In the genomic region with DNA sequence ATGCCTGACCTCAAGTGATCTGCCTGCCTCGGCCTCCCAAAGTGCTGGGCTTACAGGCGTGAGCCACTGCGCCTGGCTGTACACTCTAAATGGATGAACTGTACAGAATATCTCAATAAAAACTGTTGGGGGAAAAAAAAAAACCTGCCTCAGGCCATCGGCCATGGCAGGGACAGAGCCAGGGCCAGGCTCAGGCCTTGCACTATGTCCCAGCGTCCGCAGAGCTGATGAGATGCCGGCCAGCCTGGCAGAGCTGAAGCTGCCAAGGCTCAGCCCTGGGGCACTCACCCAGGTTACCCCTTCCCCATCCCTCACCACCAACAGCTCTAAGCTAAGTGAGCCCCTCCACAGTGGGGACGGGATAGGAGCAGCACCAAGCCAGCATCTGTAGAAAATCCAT, we compare ENCODE assay signal across 19 cellular contexts. TPM values are rescaled to one million over a fixed set of nuclear protein-coding genes. Genes with fewer than 3 reads are reported as not detected.
A peak's percentile ranks its signal among the peaks of the same experiment; 100 is the strongest.
DNase-seq lines count a peak whose midpoint lies in the region; ATAC-seq, FAIRE-seq and TF ChIP-seq lines count a peak whose summit lies in the region.
"Had no signal": no experiment of that assay in that cellular context is flagged by ENCODE, and none has a peak within 500 bp of the region (broad histone marks: within the 10 kb centered on the region; RNA-seq: fewer than 3 reads in every experiment).

No MANE protein-coding gene starts in this region.

- H3K36me3 ChIP-seq in OCI-LY1 (ENCODE audit: insufficient read depth, low read length) (peaks cover 73% of the 10 kb centered on the region; the same call in 1 of the 2 replicates), K562 (ENCODE audit: control insufficient read depth, insufficient read depth, low read length) (peaks cover 86% of the 10 kb centered on the region)

- peaks cover 12% of the 10 kb centered on the region for H3K9me1 ChIP-seq in K562 (ENCODE audit: control insufficient read depth, insufficient read depth, low read length)

- H3K4me3 ChIP-seq in OCI-LY1 (ENCODE audit: low read depth, low read length, poor library complexity, severe bottlenecking) (peak overlapping the region; percentile 94), K562 (no peak overlapping the region)

- H3K4me1 Mint-ChIP-seq in activated T-cell treated with anti-CD3 and anti-CD28 coated beads, Interleukin-2, amount 50 U/mL, for 4 hours (ENCODE audit: low read depth), result peaks cover 85% of the 10 kb centered on the region
- peaks cover 91% of the 10 kb centered on the region for H3K4me1 Mint-ChIP-seq in stimulated activated memory B cell treated with anti-CD40 and anti-IgM and Interleukin-4, amounts not matched to agents 10 μg/mL and 1 μg/mL and 100 μg/mL, for 72 hours
- peaks cover 45% of the 10 kb centered on the region for H3K4me1 Mint-ChIP-seq in MCF 10A (ENCODE audit: insufficient read depth, unreplicated experiment)

- no peaks in the 10 kb centered on the region for H3K9me2 ChIP-seq in OCI-LY1 (ENCODE audit: low read depth, low read length)

- CTCF ChIA-PET in K562 (lab: Yijun Ruan, JAX; ENCODE audit: low intra/inter-chr PET ratio), result no interaction called here
- CTCF ChIA-PET in MCF 10A (lab: Yijun Ruan, JAX), result interaction anchor here (0.6 kb wide), 1 partner anchor 248 kb away, joined by 3 read pairs; no protein-coding TSS in a partner anchor

- FAIRE-seq in K562 (lab: Jason Lieb, UNC), result no peak
- FAIRE-seq: D721Med, endometrium, H54 had no signal

- H3K9ac ChIP-seq in OCI-LY1 (ENCODE audit: low read length), result peak overlapping the region; percentile 95
- peak overlapping the region in 1 of 2 experiments; percentile 38; a peak in 1 of 4 replicates for H3K9ac ChIP-seq in K562 (ENCODE audit: insufficient read depth in 1 of 2, low read depth in 2 of 2, low read length in 2 of 2)

- peaks cover 92% of the 10 kb centered on the region for H3K79me2 ChIP-seq in OCI-LY1 (ENCODE audit: insufficient read depth, low read length)
- H3K79me2 ChIP-seq in K562 (ENCODE audit: control insufficient read depth, insufficient read depth, low read length), result peaks cover 100% of the 10 kb centered on the region

- H2AFZ ChIP-seq in OCI-LY1 (ENCODE audit: low read length), result no peak overlapping the region
- H2AFZ ChIP-seq in K562 (ENCODE audit: low read depth, low read length), result no peak overlapping the region

- no peak for ATAC-seq in activated T-cell treated with anti-CD3 and anti-CD28 coated beads, Interleukin-2, amount 50 U/mL, for 4 hours
- ATAC-seq in K562 (no peak), GM21360 (IDR thresholded peaks at IDR 0.05; ENCODE audit: unreplicated experiment) (no peak)
- no peak for ATAC-seq in stimulated activated memory B cell treated with anti-CD40 and anti-IgM and Interleukin-4, amounts not matched to agents 10 μg/mL and 1 μg/mL and 100 μg/mL, for 72 hours
- ATAC-seq: SK-N-SH treated with all-trans-retinoic acid at 6 μM for 48 hours had no signal

- no peak for TF ChIP-seq EP300 in K562 (IDR thresholded peaks at IDR 0.05; ENCODE audit: low read length)

- TF ChIP-seq CTCF in OCI-LY1 (IDR thresholded peaks at IDR 0.05; ENCODE audit: low read length) (no peak), K562 (IDR thresholded peaks at IDR 0.05 in 2 of 3, conservative IDR thresholded peaks at IDR 0.05 in 1 of 3; ENCODE audit: insufficient read depth in 2 of 3, low read depth in 1 of 3, low read length in 3 of 3) (no peak), MCF 10A (IDR thresholded peaks at IDR 0.05; ENCODE audit: unreplicated experiment) (no peak)

- H3K27me3 ChIP-seq in OCI-LY1 (ENCODE audit: insufficient read depth, low read length), result no peaks in the 10 kb centered on the region
- no peaks in the 10 kb centered on the region for H3K27me3 ChIP-seq in K562 (ENCODE audit: control insufficient read depth in 2 of 2, insufficient read depth in 2 of 2, low read length in 2 of 2)

- H3K27ac ChIP-seq in OCI-LY1 (ENCODE audit: low read depth, low read length, poor library complexity, severe bottlenecking) (peak overlapping the region; percentile 100), K562 (ENCODE audit: extremely low read depth, low read depth, low read length) (no peak overlapping the region)

- POLR2A ChIA-PET in K562 (lab: Yijun Ruan, JAX) (interaction anchor here (1.0 kb wide), 2 partner anchors 11 to 13 kb away, joined by 3 read pairs; no protein-coding TSS in a partner anchor), MCF 10A (lab: Yijun Ruan, JAX) (no interaction called here)

- H3K9me3 ChIP-seq in OCI-LY1 (ENCODE audit: low read length), result no peaks in the 10 kb centered on the region
- no peaks in the 10 kb centered on the region for H3K9me3 ChIP-seq in K562 (replicated peaks; ENCODE audit: control insufficient read depth, insufficient read depth, low read depth, low read length)

- no TSS peak for BruUV-seq in K562 (replicated peaks; lab: Mats Ljungman, UMichigan)
- no TSS peak for BruUV-seq in MCF 10A (replicated peaks; lab: Mats Ljungman, UMichigan)

- WGBS in K562 (ENCODE audit: insufficient coverage, low coverage, missing lambda C conversion rate), result 92% methylated on average over 8 of the region's 8 CpGs

- TF ChIP-seq RAD21 in K562 (CRISPR knock-in tag; conservative IDR thresholded peaks at IDR 0.05 in 1 of 2, IDR thresholded peaks at IDR 0.05 in 1 of 2), result no peak

- intact Hi-C loops in K562 (cut with micrococcal nuclease), result no loop called here
- intact Hi-C loops in MCF 10A (cut with micrococcal nuclease), result no loop called here

- no peaks in the 10 kb centered on the region for H4K20me1 ChIP-seq in OCI-LY1 (ENCODE audit: insufficient read depth, low read length)
- peaks cover 77% of the 10 kb centered on the region for H4K20me1 ChIP-seq in K562 (replicated peaks; ENCODE audit: control insufficient read depth, insufficient read depth, low read length)

- H3K27ac Mint-ChIP-seq in stimulated activated memory B cell treated with anti-CD40 and anti-IgM and Interleukin-4, amounts not matched to agents 10 μg/mL and 1 μg/mL and 100 μg/mL, for 72 hours, result peak overlapping the region; percentile 97
- no peak overlapping the region for H3K27ac Mint-ChIP-seq in MCF 10A (ENCODE audit: low read depth, unreplicated experiment)

- DNase-seq in activated T-cell treated with anti-CD3 and anti-CD28 coated beads, Interleukin-2, amount 50 U/mL, for 4 hours, result no peak
- no peak for DNase-seq in activated T-cell treated with anti-CD3 and anti-CD28 coated beads, Interleukin-2, amount 50 U/mL, for 1 hour
- no peak for DNase-seq in K562 (ENCODE audit: extremely low read depth in 1 of 4, low spot score in 3 of 4)
- DNase-seq in mucosa of gallbladder (ENCODE audit: low spot score), result no peak
- DNase-seq in MCF 10A (ENCODE audit: unreplicated experiment), result no peak
- DNase-seq: ACHN; activated CD4-positive, CD25-positive, alpha-beta regulatory T cell treated with anti-CD3 and anti-CD28 coated beads, Interleukin-2, amount 50 U/mL, for 72 hours; activated gamma-delta T cell; foreskin melanocyte; NCI-H226; occipital lobe; OCI-M1 had no signal

- no peak for TF ChIP-seq POLR2A in K562 (conservative IDR thresholded peaks at IDR 0.05)

- H3K4me3 Mint-ChIP-seq in activated T-cell treated with anti-CD3 and anti-CD28 coated beads, Interleukin-2, amount 50 U/mL, for 4 hours, result peak overlapping the region; percentile 97
- H3K4me3 Mint-ChIP-seq in stimulated activated memory B cell treated with anti-CD40 and anti-IgM and Interleukin-4, amounts not matched to agents 10 μg/mL and 1 μg/mL and 100 μg/mL, for 72 hours, result peak overlapping the region; percentile 99
- H3K4me3 Mint-ChIP-seq in MCF 10A (ENCODE audit: unreplicated experiment), result no peak overlapping the region

- in situ Hi-C loops in K562 (cut with MboI), result no loop called here

- H3K9me3 Mint-ChIP-seq in activated T-cell treated with anti-CD3 and anti-CD28 coated beads, Interleukin-2, amount 50 U/mL, for 4 hours, result no peaks in the 10 kb centered on the region
- no peaks in the 10 kb centered on the region for H3K9me3 Mint-ChIP-seq in stimulated activated memory B cell treated with anti-CD40 and anti-IgM and Interleukin-4, amounts not matched to agents 10 μg/mL and 1 μg/mL and 100 μg/mL, for 72 hours
- no peaks in the 10 kb centered on the region for H3K9me3 Mint-ChIP-seq in MCF 10A (ENCODE audit: unreplicated experiment)

- H3K4me1 ChIP-seq in OCI-LY1 (ENCODE audit: insufficient read depth, low read length, severe bottlenecking), result peaks cover 69% of the 10 kb centered on the region
- H3K4me1 ChIP-seq in K562 (replicated peaks in 1 of 2; ENCODE audit: control insufficient read depth in 2 of 2, insufficient read depth in 2 of 2, low read length in 2 of 2), result peaks cover 30 to 52% of the 10 kb centered on the region in 2 experiments; a peak in 4 of 5 replicates

- peaks cover 16% of the 10 kb centered on the region for H3K36me3 Mint-ChIP-seq in activated T-cell treated with anti-CD3 and anti-CD28 coated beads, Interleukin-2, amount 50 U/mL, for 4 hours (ENCODE audit: insufficient read depth)
- H3K36me3 Mint-ChIP-seq in stimulated activated memory B cell treated with anti-CD40 and anti-IgM and Interleukin-4, amounts not matched to agents 10 μg/mL and 1 μg/mL and 100 μg/mL, for 72 hours, result peaks cover 25% of the 10 kb centered on the region
- H3K36me3 Mint-ChIP-seq in MCF 10A (ENCODE audit: insufficient read depth, unreplicated experiment), result peaks cover 14% of the 10 kb centered on the region

- H3K27me3 Mint-ChIP-seq in activated T-cell treated with anti-CD3 and anti-CD28 coated beads, Interleukin-2, amount 50 U/mL, for 4 hours (ENCODE audit: low read depth), result no peaks in the 10 kb centered on the region
- H3K27me3 Mint-ChIP-seq in stimulated activated memory B cell treated with anti-CD40 and anti-IgM and Interleukin-4, amounts not matched to agents 10 μg/mL and 1 μg/mL and 100 μg/mL, for 72 hours, result no peaks in the 10 kb centered on the region
- H3K27me3 Mint-ChIP-seq in MCF 10A (ENCODE audit: insufficient read depth, unreplicated experiment), result no peaks in the 10 kb centered on the region

- H3K4me2 ChIP-seq in OCI-LY1 (ENCODE audit: low read length) (peak overlapping the region; percentile 96), K562 (ENCODE audit: insufficient read depth, low read length) (no peak overlapping the region)

- peaks cover 7% of the 10 kb centered on the region; the same call in 1 of the 2 replicates for H3F3A ChIP-seq in OCI-LY1 (ENCODE audit: insufficient read depth, low read length)

RNA-seq across cellular contexts. Expression of a gene that starts 6.1 kb away (rescaled TPM):
- total RNA-seq in activated T-cell treated with anti-CD3 and anti-CD28 coated beads, Interleukin-2, amount 50 U/mL, for 4 hours, result 100 to 1,000 TPM; 256 to 326 (median 285) TPM
- 138 and 331 TPM in 2 replicates for total RNA-seq in K562 (2011; cell fraction: chromatin; rRNA removed; ENCODE audit: low replicate concordance)
- 170 and 181 TPM in 2 replicates for total RNA-seq in K562 (2011; cell fraction: nucleolus; rRNA removed)
- 119 and 126 TPM in 2 replicates for total RNA-seq in K562 (2011; cell fraction: nucleoplasm; rRNA removed)
- total RNA-seq in K562 (2014; rRNA removed) (58.3 and 78.9 TPM in 2 replicates), K562 (2014; rRNA removed; fragmentation: Illumina TruSeq; extraction: Trizol) (25.5 and 28.1 TPM in 2 replicates), K562 (2015; rRNA removed; fragmentation: Illumina TruSeq; extraction: Trizol) (37.2 and 39.6 TPM in 2 replicates), K562 (2021) (115 and 135 TPM in 2 replicates), mucosa of gallbladder (108 TPM), MCF 10A (2022) (70.6 and 78.9 TPM in 2 replicates)
- polyA plus RNA-seq in K562 (2011; rRNA removed) (37.0 and 59.5 TPM in 2 replicates), K562 (2014; fragmentation: Illumina TruSeq; extraction: Trizol) (42.6 and 75.6 TPM in 2 replicates), K562 (2014; fragmentation: Nextera tagmentation; extraction: Ambion mirVana) (under 1 TPM; 0.48 to 0.89 TPM), K562 (2014; rRNA removed) (72.9 and 82.6 TPM in 2 replicates)
- polyA plus RNA-seq in K562 (2011; cell fraction: cytosol; rRNA removed), result 51.6 and 73.6 TPM in 2 replicates
- polyA plus RNA-seq in K562 (2011; cell fraction: nucleus; rRNA removed), result 101 and 109 TPM in 2 replicates
- 69.7 and 88.1 TPM in 2 replicates for polyA plus RNA-seq in K562 (2012)
- polyA minus RNA-seq in K562 (2011; rRNA and poly(A)+ RNA removed), result 47.1 and 60.9 TPM in 2 replicates
- polyA minus RNA-seq in K562 (2011; cell fraction: cytosol; rRNA and poly(A)+ RNA removed), result 68.7 and 77.1 TPM in 2 replicates
- polyA minus RNA-seq in K562 (2011; cell fraction: nucleus; rRNA and poly(A)+ RNA removed), result 31.9 and 52.0 TPM in 2 replicates

RNA-seq across cellular contexts. Expression of a gene that starts 24.2 kb away (rescaled TPM):
- 1 to 10 TPM; 5.8 to 6.9 (median 6.2) TPM for total RNA-seq in activated T-cell treated with anti-CD3 and anti-CD28 coated beads, Interleukin-2, amount 50 U/mL, for 4 hours
- 8.0 and 35.1 TPM in 2 replicates for total RNA-seq in K562 (2011; cell fraction: chromatin; rRNA removed; ENCODE audit: low replicate concordance)
- total RNA-seq in K562 (2011; cell fraction: nucleolus; rRNA removed), result 26.1 and 32.9 TPM in 2 replicates
- 13.7 and 16.3 TPM in 2 replicates for total RNA-seq in K562 (2011; cell fraction: nucleoplasm; rRNA removed)
- total RNA-seq in K562 (2014; rRNA removed), result 3.9 and 4.6 TPM in 2 replicates
- total RNA-seq in K562 (2014; rRNA removed; fragmentation: Illumina TruSeq; extraction: Trizol), result 0.19 and 0.55 TPM in 2 replicates
- total RNA-seq in K562 (2015; rRNA removed; fragmentation: Illumina TruSeq; extraction: Trizol), result 2.1 TPM in 2 replicates
- 5.7 and 6.3 TPM in 2 replicates for total RNA-seq in K562 (2021)
- 1.3 and 3.2 TPM in 2 replicates for polyA plus RNA-seq in K562 (2011; rRNA removed)
- polyA plus RNA-seq in K562 (2011; cell fraction: cytosol; rRNA removed), result 2.8 and 7.3 TPM in 2 replicates
- polyA plus RNA-seq in K562 (2011; cell fraction: nucleus; rRNA removed), result 23.8 and 45.7 TPM in 2 replicates
- 5.1 and 12.3 TPM in 2 replicates for polyA plus RNA-seq in K562 (2012)
- polyA plus RNA-seq in K562 (2014; fragmentation: Illumina TruSeq; extraction: Trizol), result 2.2 and 5.1 TPM in 2 replicates
- polyA plus RNA-seq in K562 (2014; fragmentation: Nextera tagmentation; extraction: Ambion mirVana), result under 1 TPM; 0.28 to 0.41 TPM
- polyA plus RNA-seq in K562 (2014; rRNA removed), result 6.2 and 7.9 TPM in 2 replicates
- polyA minus RNA-seq in K562 (2011; rRNA and poly(A)+ RNA removed), result 0.81 and 1.5 TPM in 2 replicates
- 1.2 TPM in 1 of 2 replicates, not detected in the other for polyA minus RNA-seq in K562 (2011; cell fraction: cytosol; rRNA and poly(A)+ RNA removed)
- polyA minus RNA-seq in K562 (2011; cell fraction: nucleus; rRNA and poly(A)+ RNA removed), result 4.4 and 5.9 TPM in 2 replicates
- total RNA-seq in mucosa of gallbladder, result 193 TPM
- total RNA-seq in MCF 10A (2022), result 4.2 and 4.7 TPM in 2 replicates

RNA-seq across cellular contexts. Expression of a gene that starts 27.1 kb away (rescaled TPM):
- total RNA-seq in activated T-cell treated with anti-CD3 and anti-CD28 coated beads, Interleukin-2, amount 50 U/mL, for 4 hours, result 100 to 1,000 TPM; 113 to 139 (median 121) TPM
- 1.8 and 7.4 TPM in 2 replicates for total RNA-seq in K562 (2011; cell fraction: chromatin; rRNA removed; ENCODE audit: low replicate concordance)
- 14.1 and 16.0 TPM in 2 replicates for total RNA-seq in K562 (2011; cell fraction: nucleolus; rRNA removed)
- 5.8 and 8.5 TPM in 2 replicates for total RNA-seq in K562 (2011; cell fraction: nucleoplasm; rRNA removed)
- 54.6 and 63.3 TPM in 2 replicates for total RNA-seq in K562 (2014; rRNA removed)
- total RNA-seq in K562 (2014; rRNA removed; fragmentation: Illumina TruSeq; extraction: Trizol), result 12.3 and 13.9 TPM in 2 replicates
- 38.7 and 41.3 TPM in 2 replicates for total RNA-seq in K562 (2015; rRNA removed; fragmentation: Illumina TruSeq; extraction: Trizol)
- total RNA-seq in K562 (2021), result 81.3 and 85.8 TPM in 2 replicates
- polyA plus RNA-seq in K562 (2011; rRNA removed), result 20.6 and 30.4 TPM in 2 replicates
- polyA plus RNA-seq in K562 (2011; cell fraction: cytosol; rRNA removed), result 38.3 and 103 TPM in 2 replicates
- 17.4 and 24.9 TPM in 2 replicates for polyA plus RNA-seq in K562 (2011; cell fraction: nucleus; rRNA removed)
- polyA plus RNA-seq in K562 (2012), result 67.2 and 80.0 TPM in 2 replicates
- polyA plus RNA-seq in K562 (2014; fragmentation: Illumina TruSeq; extraction: Trizol), result 21.8 and 37.7 TPM in 2 replicates
- polyA plus RNA-seq in K562 (2014; fragmentation: Nextera tagmentation; extraction: Ambion mirVana), result 1 to 10 TPM in 1 of 2 experiments, under 1 TPM in 1; 0.83 to 1.5 TPM
- 59.0 and 62.3 TPM in 2 replicates for polyA plus RNA-seq in K562 (2014; rRNA removed)
- polyA minus RNA-seq in K562 (2011; rRNA and poly(A)+ RNA removed), result 5.2 and 9.1 TPM in 2 replicates
- polyA minus RNA-seq in K562 (2011; cell fraction: cytosol; rRNA and poly(A)+ RNA removed), result 23.1 and 31.8 TPM in 2 replicates
- 6.2 and 6.8 TPM in 2 replicates for polyA minus RNA-seq in K562 (2011; cell fraction: nucleus; rRNA and poly(A)+ RNA removed)
- total RNA-seq in mucosa of gallbladder, result 28.8 TPM
- 49.2 and 53.1 TPM in 2 replicates for total RNA-seq in MCF 10A (2022)

RNA-seq across cellular contexts. Expression of a gene that starts 31.0 kb away (rescaled TPM):
- 1 to 10 TPM; 4.0 to 6.5 (median 5.0) TPM for total RNA-seq in activated T-cell treated with anti-CD3 and anti-CD28 coated beads, Interleukin-2, amount 50 U/mL, for 4 hours
- 28.5 and 48.4 TPM in 2 replicates for total RNA-seq in K562 (2011; cell fraction: chromatin; rRNA removed; ENCODE audit: low replicate concordance)
- 21.7 and 25.3 TPM in 2 replicates for total RNA-seq in K562 (2011; cell fraction: nucleolus; rRNA removed)
- 13.4 and 18.0 TPM in 2 replicates for total RNA-seq in K562 (2011; cell fraction: nucleoplasm; rRNA removed)
- 3.8 and 5.0 TPM in 2 replicates for total RNA-seq in K562 (2014; rRNA removed)
- 1.6 and 1.7 TPM in 2 replicates for total RNA-seq in K562 (2014; rRNA removed; fragmentation: Illumina TruSeq; extraction: Trizol)
- total RNA-seq in K562 (2015; rRNA removed; fragmentation: Illumina TruSeq; extraction: Trizol), result 1.3 and 1.7 TPM in 2 replicates
- 5.6 and 8.1 TPM in 2 replicates for total RNA-seq in K562 (2021)
- polyA plus RNA-seq in K562 (2011; rRNA removed), result 3.5 and 3.6 TPM in 2 replicates
- polyA plus RNA-seq in K562 (2011; cell fraction: cytosol; rRNA removed), result 4.7 and 5.3 TPM in 2 replicates
- polyA plus RNA-seq in K562 (2011; cell fraction: nucleus; rRNA removed), result 46.8 and 66.1 TPM in 2 replicates
- 4.6 and 18.4 TPM in 2 replicates for polyA plus RNA-seq in K562 (2012)
- 4.3 and 4.5 TPM in 2 replicates for polyA plus RNA-seq in K562 (2014; fragmentation: Illumina TruSeq; extraction: Trizol)
- polyA plus RNA-seq in K562 (2014; fragmentation: Nextera tagmentation; extraction: Ambion mirVana), result not detected
- 9.3 and 9.8 TPM in 2 replicates for polyA plus RNA-seq in K562 (2014; rRNA removed)
- polyA minus RNA-seq in K562 (2011; rRNA and poly(A)+ RNA removed), result 1.7 and 2.2 TPM in 2 replicates
- polyA minus RNA-seq in K562 (2011; cell fraction: cytosol; rRNA and poly(A)+ RNA removed), result 1.1 and 2.1 TPM in 2 replicates
- 7.0 and 11.6 TPM in 2 replicates for polyA minus RNA-seq in K562 (2011; cell fraction: nucleus; rRNA and poly(A)+ RNA removed)
- 5.2 TPM for total RNA-seq in mucosa of gallbladder
- 3.8 and 5.1 TPM in 2 replicates for total RNA-seq in MCF 10A (2022)

RNA-seq across cellular contexts. Expression of a gene that starts 43.5 kb away (rescaled TPM):
- under 1 TPM; 0.11 to 0.38 (median 0.11) TPM for total RNA-seq in activated T-cell treated with anti-CD3 and anti-CD28 coated beads, Interleukin-2, amount 50 U/mL, for 4 hours
- total RNA-seq in K562 (2011; cell fraction: chromatin; rRNA removed; ENCODE audit: low replicate concordance), result 57.9 and 171 TPM in 2 replicates
- total RNA-seq in K562 (2011; cell fraction: nucleolus; rRNA removed), result 67.1 and 78.4 TPM in 2 replicates
- total RNA-seq in K562 (2011; cell fraction: nucleoplasm; rRNA removed), result 53.0 and 59.6 TPM in 2 replicates
- total RNA-seq in K562 (2014; rRNA removed), result 24.0 and 36.5 TPM in 2 replicates
- 14.7 and 17.6 TPM in 2 replicates for total RNA-seq in K562 (2014; rRNA removed; fragmentation: Illumina TruSeq; extraction: Trizol)
- 18.6 and 19.0 TPM in 2 replicates for total RNA-seq in K562 (2015; rRNA removed; fragmentation: Illumina TruSeq; extraction: Trizol)
- 25.5 and 26.4 TPM in 2 replicates for total RNA-seq in K562 (2021)
- polyA plus RNA-seq in K562 (2011; rRNA removed), result 33.6 and 34.3 TPM in 2 replicates
- polyA plus RNA-seq in K562 (2011; cell fraction: cytosol; rRNA removed), result 31.6 and 38.9 TPM in 2 replicates
- polyA plus RNA-seq in K562 (2011; cell fraction: nucleus; rRNA removed), result 66.1 and 111 TPM in 2 replicates
- 19.2 and 61.5 TPM in 2 replicates for polyA plus RNA-seq in K562 (2012)
- 31.2 and 33.2 TPM in 2 replicates for polyA plus RNA-seq in K562 (2014; fragmentation: Illumina TruSeq; extraction: Trizol)
- 1 to 10 TPM in 1 of 2 experiments, under 1 TPM in 1; 0.87 to 2.9 TPM for polyA plus RNA-seq in K562 (2014; fragmentation: Nextera tagmentation; extraction: Ambion mirVana)
- 22.7 and 22.8 TPM in 2 replicates for polyA plus RNA-seq in K562 (2014; rRNA removed)
- polyA minus RNA-seq in K562 (2011; rRNA and poly(A)+ RNA removed), result 34.7 and 44.2 TPM in 2 replicates
- polyA minus RNA-seq in K562 (2011; cell fraction: cytosol; rRNA and poly(A)+ RNA removed), result 15.8 and 20.3 TPM in 2 replicates
- polyA minus RNA-seq in K562 (2011; cell fraction: nucleus; rRNA and poly(A)+ RNA removed), result 46.6 and 47.5 TPM in 2 replicates
- 175 TPM for total RNA-seq in mucosa of gallbladder
- 0.56 and 2.3 TPM in 2 replicates for total RNA-seq in MCF 10A (2022)
